8 cellular contexts compared by ENCODE assay signal in the genomic region with DNA sequence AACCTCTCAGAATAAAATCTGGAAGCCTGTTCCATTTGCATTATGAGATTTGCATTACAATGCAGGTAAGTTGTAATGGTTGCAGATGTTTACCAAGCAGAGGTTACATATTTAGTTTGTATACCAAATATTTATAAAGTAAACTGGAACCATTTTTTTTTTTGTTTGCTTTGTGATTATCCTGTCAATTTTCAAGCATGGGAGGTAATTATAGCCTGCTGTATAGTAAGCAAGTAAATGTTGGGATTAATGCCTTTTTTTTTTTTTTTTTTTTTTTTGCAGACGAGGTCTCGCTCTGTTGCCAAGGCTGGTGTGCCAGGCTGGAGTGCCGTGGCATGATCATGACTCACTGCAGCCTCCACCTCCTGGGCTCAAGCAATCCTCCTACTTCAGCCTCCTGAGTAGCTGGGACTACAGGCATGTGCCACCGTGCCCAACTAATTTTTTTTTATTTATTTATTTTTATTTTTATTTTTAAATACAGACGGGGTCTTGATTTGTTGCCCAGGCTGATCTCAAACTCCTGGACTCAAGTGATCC. TPM values are rescaled to one million over a fixed set of nuclear protein-coding genes. Genes with fewer than 3 reads are reported as not detected.
A peak's percentile ranks its signal among the peaks of the same experiment; 100 is the strongest.
DNase-seq lines count a peak whose midpoint lies in the region; ATAC-seq and TF ChIP-seq lines count a peak whose summit lies in the region.

No MANE protein-coding gene starts in this region.

- peak overlapping the region; percentile 88 for H3K4me3 Mint-ChIP-seq in stimulated activated effector memory CD8-positive, alpha-beta T cell treated with anti-CD3 and anti-CD28 coated beads, Interleukin-12 subunit alpha, Interleukin-12 subunit beta, amount 100 ng/mL, for 72 hours

- no peak overlapping the region for H2AFZ ChIP-seq in HCT116 (ENCODE audit: low read depth, low read length, poor library complexity, severe bottlenecking)

- H3K9me2 ChIP-seq in HCT116 (ENCODE audit: insufficient read depth): no peaks in the 10 kb centered on the region

- H3K9ac ChIP-seq in HCT116 (ENCODE audit: low read length): no peak overlapping the region

- no TSS peak for BruUV-seq in HCT116 (replicated peaks; lab: Mats Ljungman, UMichigan)

- H3K36me3 Mint-ChIP-seq in stimulated activated effector memory CD8-positive, alpha-beta T cell treated with anti-CD3 and anti-CD28 coated beads, Interleukin-12 subunit alpha, Interleukin-12 subunit beta, amount 100 ng/mL, for 72 hours: no peaks in the 10 kb centered on the region

- peaks cover 35 to 51% of the 10 kb centered on the region in 2 experiments for H3K4me1 ChIP-seq in HCT116 (ENCODE audit: control insufficient read depth in 1 of 2, insufficient read depth in 2 of 2, low read length in 2 of 2)

- RAD21 ChIA-PET in HCT116 (lab: Charles Lee; ENCODE audit: low non-redundant PET in 1 of 2, low total read pairs in 2 of 2, uncharacterized antibody in 2 of 2, unreplicated experiment in 2 of 2): no interaction called here

- 0 out of 2 replicates have a peak overlapping the region, but pooled peaks have one; percentile 75 for H3K4me2 ChIP-seq in HCT116 (ENCODE audit: low read length)

- no peak for DNase-seq in HCT116 (ENCODE audit: low read depth, low spot score)
- DNase-seq in NCI-H345 (lab: John Stamatoyannopoulos, UW): peak; percentile 66
- no peak for DNase-seq in epithelial cell of esophagus (ENCODE audit: low read depth)
- no peak for DNase-seq in stimulated activated effector memory CD8-positive, alpha-beta T cell treated with anti-CD3 and anti-CD28 coated beads, Interleukin-12 subunit alpha, Interleukin-12 subunit beta, amount 100 ng/mL, for 72 hours (ENCODE audit: low spot score in 2 of 2)
- no peak for DNase-seq in NCI-H1694 treated with DMSO at 0.1 percent for 48 hours (lab: John Stamatoyannopoulos, UW)

- TF ChIP-seq RAD21 in HCT116 (IDR thresholded peaks at IDR 0.05; ENCODE audit: low read depth): no peak

- no peaks in the 10 kb centered on the region for H3K9me3 Mint-ChIP-seq in stimulated activated effector memory CD8-positive, alpha-beta T cell treated with anti-CD3 and anti-CD28 coated beads, Interleukin-12 subunit alpha, Interleukin-12 subunit beta, amount 100 ng/mL, for 72 hours

- TF ChIP-seq CTCF in HCT116 (IDR thresholded peaks at IDR 0.05 in 2 of 3, conservative IDR thresholded peaks at IDR 0.05 in 1 of 3; ENCODE audit: borderline replicate concordance in 1 of 3, insufficient read depth in 1 of 3, low read depth in 2 of 3, low read length in 2 of 3) (no peak), epithelial cell of esophagus (IDR thresholded peaks at IDR 0.05; ENCODE audit: insufficient read depth, low read depth, low read length, missing control alignments) (no peak)

- intact Hi-C loops in HCT116 (cut with micrococcal nuclease): no loop called here

- CTCF ChIA-PET in HCT116 (lab: Charles Lee): no interaction called here

- no peak for TF ChIP-seq POLR2A in HCT116 (IDR thresholded peaks at IDR 0.05; ENCODE audit: borderline replicate concordance, extremely low read depth, insufficient read depth, insufficient read length)

- H3K4me3 ChIP-seq in HCT116 (replicated peaks in 1 of 2; ENCODE audit: low read depth in 1 of 2, low read length in 2 of 2) (no peak overlapping the region), epithelial cell of esophagus (ENCODE audit: low read length) (peak overlapping the region; percentile 33)

- POLR2A ChIA-PET in HCT116 (lab: Charles Lee): interaction anchor here (0.6 kb wide), 1 partner anchor 96 kb away, joined by 4 read pairs; no protein-coding TSS in a partner anchor

- no peaks in the 10 kb centered on the region for H3K27me3 ChIP-seq in HCT116 (ENCODE audit: insufficient read depth, low read length)

- peaks cover 92% of the 10 kb centered on the region for H3K79me2 ChIP-seq in HCT116 (ENCODE audit: insufficient read depth, low read length)

- no peaks in the 10 kb centered on the region for H3K36me3 ChIP-seq in HCT116 (ENCODE audit: control insufficient read depth in 1 of 2, insufficient read depth in 2 of 2, low read length in 2 of 2)

- no peaks in the 10 kb centered on the region for H3K9me3 ChIP-seq in HCT116 (ENCODE audit: control insufficient read depth in 1 of 2, insufficient read depth in 1 of 2, low read depth in 1 of 2, low read length in 2 of 2)

- peak overlapping the region; percentile 81; the same call in 1 of the 2 replicates for H3K27ac ChIP-seq in HCT116 (ENCODE audit: low read depth, low read length)

- ATAC-seq in HCT116: no peak
- ATAC-seq in stimulated activated effector memory CD8-positive, alpha-beta T cell treated with anti-CD3 and anti-CD28 coated beads, Interleukin-12 subunit alpha, Interleukin-12 subunit beta, amount 100 ng/mL, for 72 hours: no peak
- no peak for ATAC-seq in SK-N-SH treated with all-trans-retinoic acid at 6 μM for 48 hours
- no peak for ATAC-seq in GM21390 (IDR thresholded peaks at IDR 0.05; ENCODE audit: unreplicated experiment)
- ATAC-seq in GM21619 (IDR thresholded peaks at IDR 0.05; ENCODE audit: unreplicated experiment): no peak

- H3K4me1 Mint-ChIP-seq in stimulated activated effector memory CD8-positive, alpha-beta T cell treated with anti-CD3 and anti-CD28 coated beads, Interleukin-12 subunit alpha, Interleukin-12 subunit beta, amount 100 ng/mL, for 72 hours: peaks cover 65% of the 10 kb centered on the region

- H4K20me1 ChIP-seq in HCT116 (ENCODE audit: insufficient read depth): peaks cover 1% of the 10 kb centered on the region; the same call in 1 of the 2 replicates

- H3K27ac Mint-ChIP-seq in stimulated activated effector memory CD8-positive, alpha-beta T cell treated with anti-CD3 and anti-CD28 coated beads, Interleukin-12 subunit alpha, Interleukin-12 subunit beta, amount 100 ng/mL, for 72 hours: peak overlapping the region; percentile 82

TF ChIP-seq in HCT116, 20 proteins besides CTCF, POLR2A, EP300 and RAD21:
- TF ChIP-seq, protein P1, sequence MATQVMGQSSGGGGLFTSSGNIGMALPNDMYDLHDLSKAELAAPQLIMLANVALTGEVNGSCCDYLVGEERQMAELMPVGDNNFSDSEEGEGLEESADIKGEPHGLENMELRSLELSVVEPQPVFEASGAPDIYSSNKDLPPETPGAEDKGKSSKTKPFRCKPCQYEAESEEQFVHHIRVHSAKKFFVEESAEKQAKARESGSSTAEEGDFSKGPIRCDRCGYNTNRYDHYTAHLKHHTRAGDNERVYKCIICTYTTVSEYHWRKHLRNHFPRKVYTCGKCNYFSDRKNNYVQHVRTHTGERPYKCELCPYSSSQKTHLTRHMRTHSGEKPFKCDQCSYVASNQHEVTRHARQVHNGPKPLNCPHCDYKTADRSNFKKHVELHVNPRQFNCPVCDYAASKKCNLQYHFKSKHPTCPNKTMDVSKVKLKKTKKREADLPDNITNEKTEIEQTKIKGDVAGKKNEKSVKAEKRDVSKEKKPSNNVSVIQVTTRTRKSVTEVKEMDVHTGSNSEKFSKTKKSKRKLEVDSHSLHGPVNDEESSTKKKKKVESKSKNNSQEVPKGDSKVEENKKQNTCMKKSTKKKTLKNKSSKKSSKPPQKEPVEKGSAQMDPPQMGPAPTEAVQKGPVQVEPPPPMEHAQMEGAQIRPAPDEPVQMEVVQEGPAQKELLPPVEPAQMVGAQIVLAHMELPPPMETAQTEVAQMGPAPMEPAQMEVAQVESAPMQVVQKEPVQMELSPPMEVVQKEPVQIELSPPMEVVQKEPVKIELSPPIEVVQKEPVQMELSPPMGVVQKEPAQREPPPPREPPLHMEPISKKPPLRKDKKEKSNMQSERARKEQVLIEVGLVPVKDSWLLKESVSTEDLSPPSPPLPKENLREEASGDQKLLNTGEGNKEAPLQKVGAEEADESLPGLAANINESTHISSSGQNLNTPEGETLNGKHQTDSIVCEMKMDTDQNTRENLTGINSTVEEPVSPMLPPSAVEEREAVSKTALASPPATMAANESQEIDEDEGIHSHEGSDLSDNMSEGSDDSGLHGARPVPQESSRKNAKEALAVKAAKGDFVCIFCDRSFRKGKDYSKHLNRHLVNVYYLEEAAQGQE (IDR thresholded peaks at IDR 0.05; ENCODE audit: low read depth): no peak
- TF ChIP-seq POLR2AphosphoS5 (IDR thresholded peaks at IDR 0.05; ENCODE audit: low read depth, low read length) (no peak), ELF1 (IDR thresholded peaks at IDR 0.05; ENCODE audit: borderline replicate concordance, low read depth) (no peak), EGR1 (IDR thresholded peaks at IDR 0.05; ENCODE audit: low read depth) (no peak), SIN3A (IDR thresholded peaks at IDR 0.05; ENCODE audit: low read depth) (no peak)

TF ChIP-seq in SK-N-SH treated with all-trans-retinoic acid at 6 μM for 48 hours, 23 proteins besides CTCF, POLR2A, EP300 and RAD21 (continues in another document):
- TF ChIP-seq TCF4 (CRISPR knock-in tag; IDR thresholded peaks at IDR 0.05; ENCODE audit: borderline replicate concordance) (no peak), GLIS3 (CRISPR knock-in tag; IDR thresholded peaks at IDR 0.05) (no peak), ZC3H10 (CRISPR knock-in tag; IDR thresholded peaks at IDR 0.05) (no peak), OSR1 (CRISPR knock-in tag; IDR thresholded peaks at IDR 0.05) (no peak)
- TF ChIP-seq, protein P2, sequence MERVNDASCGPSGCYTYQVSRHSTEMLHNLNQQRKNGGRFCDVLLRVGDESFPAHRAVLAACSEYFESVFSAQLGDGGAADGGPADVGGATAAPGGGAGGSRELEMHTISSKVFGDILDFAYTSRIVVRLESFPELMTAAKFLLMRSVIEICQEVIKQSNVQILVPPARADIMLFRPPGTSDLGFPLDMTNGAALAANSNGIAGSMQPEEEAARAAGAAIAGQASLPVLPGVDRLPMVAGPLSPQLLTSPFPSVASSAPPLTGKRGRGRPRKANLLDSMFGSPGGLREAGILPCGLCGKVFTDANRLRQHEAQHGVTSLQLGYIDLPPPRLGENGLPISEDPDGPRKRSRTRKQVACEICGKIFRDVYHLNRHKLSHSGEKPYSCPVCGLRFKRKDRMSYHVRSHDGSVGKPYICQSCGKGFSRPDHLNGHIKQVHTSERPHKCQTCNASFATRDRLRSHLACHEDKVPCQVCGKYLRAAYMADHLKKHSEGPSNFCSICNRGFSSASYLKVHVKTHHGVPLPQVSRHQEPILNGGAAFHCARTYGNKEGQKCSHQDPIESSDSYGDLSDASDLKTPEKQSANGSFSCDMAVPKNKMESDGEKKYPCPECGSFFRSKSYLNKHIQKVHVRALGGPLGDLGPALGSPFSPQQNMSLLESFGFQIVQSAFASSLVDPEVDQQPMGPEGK (CRISPR knock-in tag; IDR thresholded peaks at IDR 0.05; ENCODE audit: borderline replicate concordance): no peak

RNA-seq across cellular contexts. Expression of gene NFYC, which starts 21.0 kb away (rescaled TPM):
- total RNA-seq in HCT116 (2021; ENCODE audit: unreplicated experiment): 63.3 TPM
- 70.5 and 71.3 TPM in 2 replicates for polyA plus RNA-seq in HCT116 (2012)

RNA-seq across cellular contexts. Expression of gene RIMS3, which starts 47.0 kb away (rescaled TPM):
- total RNA-seq in HCT116 (2021; ENCODE audit: unreplicated experiment): 9.0 TPM
- polyA plus RNA-seq in HCT116 (2012): 3.8 and 4.0 TPM in 2 replicates
